8 cellular contexts compared by ENCODE assay signal in genomic region chr6:134065706-134066105, GRCh38. TPM values are rescaled to one million over a fixed set of nuclear protein-coding genes. Genes with fewer than 3 reads are reported as not detected.
DNase-seq lines count a peak whose midpoint lies in the region; ATAC-seq, FAIRE-seq and TF ChIP-seq lines count a peak whose summit lies in the region.

No MANE protein-coding gene starts in this region.

- TF ChIP-seq RAD21 in HCT116 (IDR thresholded peaks at IDR 0.05; ENCODE audit: low read depth) (peak; percentile 34), HepG2 (CRISPR knock-in tag; IDR thresholded peaks at IDR 0.05) (no peak)

- CTCF ChIA-PET in HCT116 (lab: Charles Lee) (interaction anchor here (0.6 to 4.4 kb wide), 9 partner anchors 9 to 148 kb away, joined by 3 to 27 read pairs (median 3); partner anchors contain the start of gene SLC2A12), HepG2 (lab: Yijun Ruan, JAX; ENCODE audit: low intra/inter-chr PET ratio, low total read pairs) (interaction anchor here (0.7 to 4.2 kb wide), 3 partner anchors 93 to 142 kb away, joined by 3 to 32 read pairs (median 4); no protein-coding TSS in a partner anchor)

- TF ChIP-seq CTCF in HCT116 (IDR thresholded peaks at IDR 0.05 in 2 of 3, conservative IDR thresholded peaks at IDR 0.05 in 1 of 3; ENCODE audit: borderline replicate concordance in 1 of 3, insufficient read depth in 1 of 3, low read depth in 2 of 3, low read length in 2 of 3), result peak; percentile 34 to 61 (median 59); a peak in 5 of 6 replicates
- TF ChIP-seq CTCF in SU-DHL-6 (IDR thresholded peaks at IDR 0.05; ENCODE audit: insufficient read depth, low read length, poor library complexity, severe bottlenecking), result peak; percentile 51
- peak; percentile 53 for TF ChIP-seq CTCF in HepG2 (CRISPR knock-in tag; IDR thresholded peaks at IDR 0.05)
- peak in 1 of 2 experiments; percentile 14 for TF ChIP-seq CTCF in tibial artery (IDR thresholded peaks at IDR 0.05)

- H4K20me1 ChIP-seq in HCT116 (ENCODE audit: insufficient read depth) (no peaks in the 10 kb centered on the region), SU-DHL-6 (ENCODE audit: low read depth, low read length) (no peaks in the 10 kb centered on the region), HepG2 (ENCODE audit: insufficient read depth, low read length) (no peaks in the 10 kb centered on the region)

- peaks cover 0 to 12% of the 10 kb centered on the region in 2 experiments; a peak in 1 of 4 replicates for H3K4me1 ChIP-seq in HCT116 (ENCODE audit: control insufficient read depth in 1 of 2, insufficient read depth in 2 of 2, low read length in 2 of 2)
- 0 out of 2 replicates have a peak, but pooled peaks cover 15% of the 10 kb centered on the region for H3K4me1 ChIP-seq in HepG2 (ENCODE audit: insufficient read depth, low read length)
- peaks cover 0 to 18% (median 4%) of the 10 kb centered on the region in 4 donors for H3K4me1 ChIP-seq in tibial artery

- POLR2A ChIA-PET in HCT116 (lab: Charles Lee), result no interaction called here
- POLR2A ChIA-PET in HepG2 (lab: Yijun Ruan, JAX), result no interaction called here

- TF ChIP-seq POLR2A in HCT116 (IDR thresholded peaks at IDR 0.05; ENCODE audit: borderline replicate concordance, extremely low read depth, insufficient read depth, insufficient read length) (no peak), HepG2 (IDR thresholded peaks at IDR 0.05; ENCODE audit: insufficient read depth in 1 of 2, low read depth in 2 of 2, low read length in 2 of 2) (no peak)

- no peaks in the 10 kb centered on the region for H3K9me2 ChIP-seq in HCT116 (ENCODE audit: insufficient read depth)
- H3K9me2 ChIP-seq in SU-DHL-6 (replicated peaks; ENCODE audit: insufficient read depth, low read length), result no peaks in the 10 kb centered on the region

- intact Hi-C loops in HCT116 (cut with micrococcal nuclease), result loop anchor here (1.0 to 2.0 kb wide), 2 partner anchors 31 to 141 kb away; no protein-coding TSS in a partner anchor
- intact Hi-C loops in HepG2 (cut with micrococcal nuclease; ENCODE audit: unreplicated experiment), result no loop called here
- intact Hi-C loops in tibial artery (cut with DNase I; ENCODE audit: low total_unique reads), result loop anchor here (2.0 kb wide), 2 partner anchors 31 to 95 kb away; no protein-coding TSS in a partner anchor

- no peak for TF ChIP-seq EP300 in HepG2 (IDR thresholded peaks at IDR 0.05; ENCODE audit: low read depth in 2 of 2, low read length in 2 of 2)
- TF ChIP-seq EP300 in HepG2 (CRISPR knock-in tag; IDR thresholded peaks at IDR 0.05; ENCODE audit: borderline replicate concordance), result no peak

- H3K27me3 ChIP-seq in HCT116 (ENCODE audit: insufficient read depth, low read length), result no peaks in the 10 kb centered on the region
- no peaks in the 10 kb centered on the region for H3K27me3 ChIP-seq in SU-DHL-6 (ENCODE audit: low read length)
- H3K27me3 ChIP-seq in HepG2 (ENCODE audit: control insufficient read depth in 1 of 2, insufficient read depth in 2 of 2, low read length in 2 of 2), result peaks cover 0 to 6% of the 10 kb centered on the region in 2 experiments; a peak in 2 of 5 replicates
- H3K27me3 ChIP-seq in tibial artery, result no peaks in the 10 kb centered on the region

- no peaks in the 10 kb centered on the region for H3K79me2 ChIP-seq in HCT116 (ENCODE audit: insufficient read depth, low read length)
- no peaks in the 10 kb centered on the region for H3K79me2 ChIP-seq in SU-DHL-6 (ENCODE audit: insufficient read depth, low read length)
- no peaks in the 10 kb centered on the region for H3K79me2 ChIP-seq in HepG2 (ENCODE audit: insufficient read depth, low read length)

- H3K9ac ChIP-seq in HCT116 (ENCODE audit: low read length) (no peak overlapping the region), SU-DHL-6 (ENCODE audit: low read length) (no peak overlapping the region), HepG2 (ENCODE audit: insufficient read depth, low read depth, low read length) (no peak overlapping the region)

- no peaks in the 10 kb centered on the region for H3K9me3 ChIP-seq in HCT116 (ENCODE audit: control insufficient read depth in 1 of 2, insufficient read depth in 1 of 2, low read depth in 1 of 2, low read length in 2 of 2)
- no peaks in the 10 kb centered on the region for H3K9me3 ChIP-seq in SU-DHL-6 (ENCODE audit: insufficient read depth, low read length)
- no peaks in the 10 kb centered on the region for H3K9me3 ChIP-seq in HepG2 (ENCODE audit: low read length)
- H3K9me3 ChIP-seq in tibial artery, result no peaks in the 10 kb centered on the region

- no peak overlapping the region for H2AFZ ChIP-seq in HCT116 (ENCODE audit: low read depth, low read length, poor library complexity, severe bottlenecking)
- H2AFZ ChIP-seq in SU-DHL-6 (ENCODE audit: low read depth, low read length, severe bottlenecking), result no peak overlapping the region
- H2AFZ ChIP-seq in HepG2 (ENCODE audit: low read length), result no peak overlapping the region

- RAD21 ChIA-PET in HCT116 (lab: Charles Lee; ENCODE audit: low non-redundant PET in 1 of 2, low total read pairs in 2 of 2, uncharacterized antibody in 2 of 2, unreplicated experiment in 2 of 2), result no interaction called here

- H3K27ac ChIP-seq in HCT116 (ENCODE audit: low read depth, low read length) (no peak overlapping the region), SU-DHL-6 (ENCODE audit: low read depth, low read length) (no peak overlapping the region), HepG2 (ENCODE audit: extremely low read length, insufficient read depth, low read length) (no peak overlapping the region), tibial artery (no peak overlapping the region)

- in situ Hi-C loops in HepG2 (cut with HindIII; ENCODE audit: extremely low pct_ligation_motif_present, low pct_unique_long_range_greater_than_20kb), result loop anchor here (10.0 kb wide), 1 partner anchor 141 kb away; no protein-coding TSS in a partner anchor

- ATAC-seq in HCT116 (peak; percentile 65), HepG2 (0 out of 3 replicates have a peak, but pooled peaks have one; percentile 19), HG03175 (IDR thresholded peaks at IDR 0.05; ENCODE audit: unreplicated experiment) (no peak)

- WGBS in HepG2 (ENCODE audit: low lambda C conversion rate), result 44% methylated on average over 2 of the region's 2 CpGs

- H3K4me2 ChIP-seq in HCT116 (ENCODE audit: low read length) (no peak overlapping the region), SU-DHL-6 (ENCODE audit: low read depth, low read length, poor library complexity, severe bottlenecking) (no peak overlapping the region), HepG2 (ENCODE audit: low read depth, low read length) (no peak overlapping the region)

- H3F3A ChIP-seq in SU-DHL-6 (ENCODE audit: insufficient read depth), result no peaks in the 10 kb centered on the region

- BruUV-seq in HCT116 (replicated peaks; lab: Mats Ljungman, UMichigan) (no TSS peak), HepG2 (replicated peaks; lab: Mats Ljungman, UMichigan) (no TSS peak)

- DNase-seq in COLO829 (ENCODE audit: low spot score) (peak; percentile 18), HCT116 (ENCODE audit: low read depth, low spot score) (peak; percentile 32), HepG2 (ENCODE audit: low spot score) (peak; percentile 30), amniotic stem cell (lab: John Stamatoyannopoulos, UW) (no peak), tibial artery (no peak), RCC 7860 (ENCODE audit: low spot score) (no peak)

- H3K4me3 ChIP-seq in HCT116 (replicated peaks in 1 of 2; ENCODE audit: low read depth in 1 of 2, low read length in 2 of 2), result no peak overlapping the region
- H3K4me3 ChIP-seq in SU-DHL-6 (ENCODE audit: insufficient read depth, low read length, poor library complexity, severe bottlenecking), result no peak overlapping the region
- no peak overlapping the region for H3K4me3 ChIP-seq in HepG2 (replicated peaks in 1 of 3; ENCODE audit: insufficient read depth in 1 of 3, low read depth in 2 of 3, low read length in 3 of 3)
- H3K4me3 ChIP-seq in tibial artery, result no peak overlapping the region

- H3K36me3 ChIP-seq in HCT116 (ENCODE audit: control insufficient read depth in 1 of 2, insufficient read depth in 2 of 2, low read length in 2 of 2) (no peaks in the 10 kb centered on the region), SU-DHL-6 (ENCODE audit: low read length) (no peaks in the 10 kb centered on the region), HepG2 (replicated peaks in 1 of 2; ENCODE audit: control insufficient read depth in 1 of 2, insufficient read depth in 2 of 2, low read length in 2 of 2) (no peaks in the 10 kb centered on the region), tibial artery (no peaks in the 10 kb centered on the region)

- peak; percentile 66 for FAIRE-seq in HepG2 (lab: Jason Lieb, UNC)
- no peak for FAIRE-seq in RCC 7860 (lab: Jason Lieb, UNC)

TF ChIP-seq in HCT116, 20 proteins besides CTCF, POLR2A, EP300 and RAD21 (continues in another document):
- TF ChIP-seq JUND (IDR thresholded peaks at IDR 0.05), result no peak
- no peak for TF ChIP-seq SIN3A (IDR thresholded peaks at IDR 0.05; ENCODE audit: low read depth)

TF ChIP-seq in HepG2, 621 proteins besides CTCF, POLR2A, EP300 and RAD21 (continues in another document):
- TF ChIP-seq REL (CRISPR knock-in tag; conservative IDR thresholded peaks at IDR 0.05), result no peak
- TF ChIP-seq ATF7 (IDR thresholded peaks at IDR 0.05), result peak; percentile 57
- TF ChIP-seq ATF7 (CRISPR knock-in tag; IDR thresholded peaks at IDR 0.05), result no peak

RNA-seq across cellular contexts. Expression of gene SLC2A12, which starts 13.3 kb away (rescaled TPM):
- total RNA-seq in HCT116 (2021; ENCODE audit: unreplicated experiment) (2.1 TPM), HepG2 (2016; rRNA removed; fragmentation: Illumina TruSeq; extraction: Trizol) (0.04 TPM in 1 of 2 replicates, not detected in the other)
- polyA plus RNA-seq in HCT116 (2012), result 1.7 and 2.5 TPM in 2 replicates
- total RNA-seq in HepG2 (2016; cell fraction: cytosol; rRNA removed; fragmentation: Illumina TruSeq; extraction: Trizol; ENCODE audit: low read depth), result not detected in 2 replicates
- 0.02 TPM in 1 of 2 replicates, not detected in the other for total RNA-seq in HepG2 (2016; cell fraction: insoluble cytoplasmic fraction; rRNA removed; fragmentation: Illumina TruSeq; extraction: Trizol)
- total RNA-seq in HepG2 (2016; cell fraction: membrane; rRNA removed; fragmentation: Illumina TruSeq; extraction: Trizol), result not detected in 2 replicates
- 0.09 TPM in 1 of 2 replicates, not detected in the other for total RNA-seq in HepG2 (2016; cell fraction: nucleus; rRNA removed; fragmentation: Illumina TruSeq; extraction: Trizol)
- polyA plus RNA-seq in HepG2 (2011; rRNA removed), result 0.24 and 0.33 TPM in 2 replicates
- polyA plus RNA-seq in HepG2 (2011; cell fraction: cytosol; rRNA removed), result 0.20 and 0.24 TPM in 2 replicates
- polyA plus RNA-seq in HepG2 (2011; cell fraction: nucleus; rRNA removed), result 0.11 and 0.26 TPM in 2 replicates
- 0.24 and 0.43 TPM in 2 replicates for polyA plus RNA-seq in HepG2 (2012)
- not detected in 2 replicates for polyA plus RNA-seq in HepG2 (2016; cell fraction: cytosol; fragmentation: Illumina TruSeq; extraction: Trizol; ENCODE audit: low read depth)
- not detected in 2 replicates for polyA plus RNA-seq in HepG2 (2016; cell fraction: insoluble cytoplasmic fraction; fragmentation: Illumina TruSeq; extraction: Trizol; ENCODE audit: low read depth)
- polyA plus RNA-seq in HepG2 (2016; cell fraction: membrane; fragmentation: Illumina TruSeq; extraction: Trizol; ENCODE audit: low read depth), result not detected in 2 replicates
- polyA plus RNA-seq in HepG2 (2016; cell fraction: nucleus; fragmentation: Illumina TruSeq; extraction: Trizol; ENCODE audit: insufficient read depth, low read depth), result 0.10 TPM in 1 of 2 replicates, not detected in the other
- polyA minus RNA-seq in HepG2 (2011; rRNA and poly(A)+ RNA removed; ENCODE audit: low replicate concordance), result 0.42 TPM in 1 of 2 replicates, not detected in the other
- polyA minus RNA-seq in HepG2 (2011; cell fraction: cytosol; rRNA and poly(A)+ RNA removed), result 0.26 and 0.40 TPM in 2 replicates
- 0.39 and 0.87 TPM in 2 replicates for polyA minus RNA-seq in HepG2 (2011; cell fraction: nucleus; rRNA and poly(A)+ RNA removed)

Comparison
In these comparisons a context has a peak if more than half of its experiments do, and no peak if none do; other contexts are left out.
1. DNase-seq: peak in COLO829 (single experiment), HCT116 (single experiment) and HepG2 (single experiment); none in amniotic stem cell (single experiment), tibial artery (0 of 2) and RCC 7860 (single experiment).